ENCODE assay signal across 8 cellular contexts in genomic region chr13:102724923-102725322, GRCh38. TPM values are rescaled to one million over a fixed set of nuclear protein-coding genes. Genes with fewer than 3 reads are reported as not detected.
DNase-seq lines count a peak whose midpoint lies in the region; ATAC-seq and TF ChIP-seq lines count a peak whose summit lies in the region.

No MANE protein-coding gene starts in this region.

- intact Hi-C loops in Panc1 (cut with micrococcal nuclease; ENCODE audit: unreplicated experiment), result loop anchor here (2.0 kb wide), 1 partner anchor 144 kb away; no protein-coding TSS in a partner anchor

- no peak for TF ChIP-seq EP300 in suprapubic skin (IDR thresholded peaks at IDR 0.05)

- H3K27me3 ChIP-seq in Panc1 (ENCODE audit: control insufficient read depth, insufficient read depth, low read length) (peaks cover 2% of the 10 kb centered on the region), suprapubic skin (no peaks in the 10 kb centered on the region)

- POLR2A ChIA-PET in Panc1 (lab: Charles Lee), result no interaction called here

- CTCF ChIA-PET in Panc1 (lab: Charles Lee), result interaction anchor here (0.6 to 1.5 kb wide), 6 partner anchors 60 to 775 kb away, joined by 3 to 6 read pairs (median 5); no protein-coding TSS in a partner anchor

- WGBS in suprapubic skin, result 31% methylated on average over 6 of the region's 6 CpGs

- in situ Hi-C loops in Panc1 (cut with HindIII; ENCODE audit: low pct_unique_long_range_greater_than_20kb, low sequenced_read_pairs), result no loop called here

- H3K36me3 ChIP-seq in Panc1 (ENCODE audit: control insufficient read depth, insufficient read depth, low read length) (no peaks in the 10 kb centered on the region), suprapubic skin (no peaks in the 10 kb centered on the region)

- peak; percentile 35 for DNase-seq in Daoy (ENCODE audit: low read depth)
- DNase-seq in Panc1 (ENCODE audit: low read depth, low spot score), result no peak
- peak; percentile 87 for DNase-seq in fibroblast of the aortic adventitia (ENCODE audit: low read depth)
- DNase-seq in suprapubic skin (ENCODE audit: low spot score in 2 of 2), result no peak
- no peak for DNase-seq in activated CD4-positive, alpha-beta T cell treated with anti-CD3 and anti-CD28 coated beads, Interleukin-2, amount 50 U/mL, for 48 hours

- TF ChIP-seq POLR2A in suprapubic skin (IDR thresholded peaks at IDR 0.05), result no peak

- H3K27ac ChIP-seq in Panc1 (ENCODE audit: low read length) (no peak overlapping the region), suprapubic skin (no peak overlapping the region)

- TF ChIP-seq CTCF in Panc1 (IDR thresholded peaks at IDR 0.05), result peak; percentile 58
- peak; percentile 70 for TF ChIP-seq CTCF in fibroblast of the aortic adventitia (IDR thresholded peaks at IDR 0.05; ENCODE audit: insufficient read depth, low read length)
- peak; percentile 32 to 33 for TF ChIP-seq CTCF in suprapubic skin (IDR thresholded peaks at IDR 0.05)

- H3K4me1 ChIP-seq in Panc1 (ENCODE audit: control insufficient read depth, insufficient read depth, low read length) (no peaks in the 10 kb centered on the region), suprapubic skin (no peaks in the 10 kb centered on the region)

- no peak overlapping the region for H3K4me3 ChIP-seq in Panc1 (ENCODE audit: low read depth in 2 of 2, low read length in 2 of 2)
- H3K4me3 ChIP-seq in fibroblast of the aortic adventitia (ENCODE audit: low read depth, low read length), result no peak overlapping the region
- no peak overlapping the region for H3K4me3 ChIP-seq in suprapubic skin

- H3K9me3 ChIP-seq in Panc1 (ENCODE audit: control insufficient read depth, insufficient read depth, low read depth, low read length) (no peaks in the 10 kb centered on the region), suprapubic skin (no peaks in the 10 kb centered on the region)

- peak; percentile 57 for ATAC-seq in HG02884 (IDR thresholded peaks at IDR 0.05; ENCODE audit: unreplicated experiment)
- peak; percentile 87 for ATAC-seq in Panc1
- ATAC-seq in GM21825 (IDR thresholded peaks at IDR 0.05; ENCODE audit: unreplicated experiment), result no peak
- ATAC-seq in HG02678 (IDR thresholded peaks at IDR 0.05; ENCODE audit: unreplicated experiment), result no peak

- no TSS peak for BruUV-seq in Panc1 (replicated peaks; lab: Mats Ljungman, UMichigan)

RNA-seq across cellular contexts. Expression of gene METTL21C, which starts 30.1 kb away (rescaled TPM):
- total RNA-seq in Daoy (2014; rRNA removed; shearing (Covaris generic)), result not detected in 2 replicates
- total RNA-seq in Panc1 (2021; ENCODE audit: unreplicated experiment) (not detected), fibroblast of the aortic adventitia (ENCODE audit: low replicate concordance) (1.8 TPM in 1 of 2 replicates, not detected in the other), suprapubic skin (not detected)
- not detected for polyA plus RNA-seq in Panc1 (2012; ENCODE audit: insufficient read length)

RNA-seq across cellular contexts. Expression of gene TEX30, which starts 48.7 kb away (rescaled TPM):
- total RNA-seq in Daoy (2014; rRNA removed; shearing (Covaris generic)), result 48.4 and 51.3 TPM in 2 replicates
- total RNA-seq in Panc1 (2021; ENCODE audit: unreplicated experiment) (20.8 TPM), fibroblast of the aortic adventitia (ENCODE audit: low replicate concordance) (12.8 and 42.2 TPM in 2 replicates), suprapubic skin (10 to 100 TPM in 1 of 4 donors, 1 to 10 TPM in 3; 4.4 to 11.5 (median 6.8) TPM)
- polyA plus RNA-seq in Panc1 (2012; ENCODE audit: insufficient read length), result 6.2 TPM

Comparison
In these comparisons a context has a peak if more than half of its experiments do, and no peak if none do; other contexts are left out.
1. DNase-seq: peak in Daoy (single experiment) and fibroblast of the aortic adventitia (single experiment); none in Panc1 (single experiment), suprapubic skin (0 of 2) and activated CD4-positive, alpha-beta T cell treated with anti-CD3 and anti-CD28 coated beads, Interleukin-2, amount 50 U/mL, for 48 hours (0 of 2).
2. ATAC-seq: peak in HG02884 (single experiment) and Panc1 (single experiment); none in GM21825 (single experiment) and HG02678 (single experiment).
3. Peak in every context shown above with its lines, with median percentiles within 50 percentile points of each other: CTCF ChIP-seq.